In the genomic region with DNA sequence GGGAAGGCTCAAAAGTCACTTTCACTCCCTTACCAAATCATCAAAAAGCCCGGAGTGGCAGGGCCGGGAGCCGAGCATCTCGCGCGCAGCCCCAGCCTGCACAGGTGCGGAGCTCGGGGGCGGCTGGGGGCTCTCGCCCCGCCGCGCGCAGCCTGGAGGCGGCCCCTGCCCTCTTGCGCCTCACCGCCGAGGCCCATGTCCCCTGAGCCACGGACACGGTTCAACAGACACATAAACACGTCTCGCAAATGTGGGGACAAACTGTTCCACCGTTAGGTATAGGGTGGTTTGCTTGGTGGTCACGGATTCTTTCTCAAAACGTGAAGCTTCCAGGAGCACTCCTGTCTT, we compare ENCODE assay signal across 1 cellular context.
TF ChIP-seq lines count a peak whose summit lies in the region.

No MANE protein-coding gene starts in this region.

TF ChIP-seq in K562, 482 proteins besides CTCF, POLR2A, EP300 and RAD21 (continued from another document):
- TF ChIP-seq BRD9 (IDR thresholded peaks at IDR 0.05; ENCODE audit: low read depth, partially characterized antibody) (no peak), PPARD (CRISPR knock-in tag; IDR thresholded peaks at IDR 0.05) (no peak), ZNF717 (CRISPR knock-in tag; IDR thresholded peaks at IDR 0.05) (no peak), NELFE (IDR thresholded peaks at IDR 0.05; ENCODE audit: insufficient read depth, insufficient read length) (no peak), IRF2 (CRISPR knock-in tag; IDR thresholded peaks at IDR 0.05) (no peak)
- TF ChIP-seq, protein P1, sequence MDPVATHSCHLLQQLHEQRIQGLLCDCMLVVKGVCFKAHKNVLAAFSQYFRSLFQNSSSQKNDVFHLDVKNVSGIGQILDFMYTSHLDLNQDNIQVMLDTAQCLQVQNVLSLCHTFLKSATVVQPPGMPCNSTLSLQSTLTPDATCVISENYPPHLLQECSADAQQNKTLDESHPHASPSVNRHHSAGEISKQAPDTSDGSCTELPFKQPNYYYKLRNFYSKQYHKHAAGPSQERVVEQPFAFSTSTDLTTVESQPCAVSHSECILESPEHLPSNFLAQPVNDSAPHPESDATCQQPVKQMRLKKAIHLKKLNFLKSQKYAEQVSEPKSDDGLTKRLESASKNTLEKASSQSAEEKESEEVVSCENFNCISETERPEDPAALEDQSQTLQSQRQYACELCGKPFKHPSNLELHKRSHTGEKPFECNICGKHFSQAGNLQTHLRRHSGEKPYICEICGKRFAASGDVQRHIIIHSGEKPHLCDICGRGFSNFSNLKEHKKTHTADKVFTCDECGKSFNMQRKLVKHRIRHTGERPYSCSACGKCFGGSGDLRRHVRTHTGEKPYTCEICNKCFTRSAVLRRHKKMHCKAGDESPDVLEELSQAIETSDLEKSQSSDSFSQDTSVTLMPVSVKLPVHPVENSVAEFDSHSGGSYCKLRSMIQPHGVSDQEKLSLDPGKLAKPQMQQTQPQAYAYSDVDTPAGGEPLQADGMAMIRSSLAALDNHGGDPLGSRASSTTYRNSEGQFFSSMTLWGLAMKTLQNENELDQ (CRISPR knock-in tag; IDR thresholded peaks at IDR 0.05; ENCODE audit: borderline replicate concordance) = no peak
- TF ChIP-seq, protein P2, sequence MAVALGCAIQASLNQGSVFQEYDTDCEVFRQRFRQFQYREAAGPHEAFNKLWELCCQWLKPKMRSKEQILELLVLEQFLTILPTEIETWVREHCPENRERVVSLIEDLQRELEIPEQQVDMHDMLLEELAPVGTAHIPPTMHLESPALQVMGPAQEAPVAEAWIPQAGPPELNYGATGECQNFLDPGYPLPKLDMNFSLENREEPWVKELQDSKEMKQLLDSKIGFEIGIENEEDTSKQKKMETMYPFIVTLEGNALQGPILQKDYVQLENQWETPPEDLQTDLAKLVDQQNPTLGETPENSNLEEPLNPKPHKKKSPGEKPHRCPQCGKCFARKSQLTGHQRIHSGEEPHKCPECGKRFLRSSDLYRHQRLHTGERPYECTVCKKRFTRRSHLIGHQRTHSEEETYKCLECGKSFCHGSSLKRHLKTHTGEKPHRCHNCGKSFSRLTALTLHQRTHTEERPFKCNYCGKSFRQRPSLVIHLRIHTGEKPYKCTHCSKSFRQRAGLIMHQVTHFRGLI (CRISPR knock-in tag; IDR thresholded peaks at IDR 0.05) = no peak
- TF ChIP-seq, protein P3, sequence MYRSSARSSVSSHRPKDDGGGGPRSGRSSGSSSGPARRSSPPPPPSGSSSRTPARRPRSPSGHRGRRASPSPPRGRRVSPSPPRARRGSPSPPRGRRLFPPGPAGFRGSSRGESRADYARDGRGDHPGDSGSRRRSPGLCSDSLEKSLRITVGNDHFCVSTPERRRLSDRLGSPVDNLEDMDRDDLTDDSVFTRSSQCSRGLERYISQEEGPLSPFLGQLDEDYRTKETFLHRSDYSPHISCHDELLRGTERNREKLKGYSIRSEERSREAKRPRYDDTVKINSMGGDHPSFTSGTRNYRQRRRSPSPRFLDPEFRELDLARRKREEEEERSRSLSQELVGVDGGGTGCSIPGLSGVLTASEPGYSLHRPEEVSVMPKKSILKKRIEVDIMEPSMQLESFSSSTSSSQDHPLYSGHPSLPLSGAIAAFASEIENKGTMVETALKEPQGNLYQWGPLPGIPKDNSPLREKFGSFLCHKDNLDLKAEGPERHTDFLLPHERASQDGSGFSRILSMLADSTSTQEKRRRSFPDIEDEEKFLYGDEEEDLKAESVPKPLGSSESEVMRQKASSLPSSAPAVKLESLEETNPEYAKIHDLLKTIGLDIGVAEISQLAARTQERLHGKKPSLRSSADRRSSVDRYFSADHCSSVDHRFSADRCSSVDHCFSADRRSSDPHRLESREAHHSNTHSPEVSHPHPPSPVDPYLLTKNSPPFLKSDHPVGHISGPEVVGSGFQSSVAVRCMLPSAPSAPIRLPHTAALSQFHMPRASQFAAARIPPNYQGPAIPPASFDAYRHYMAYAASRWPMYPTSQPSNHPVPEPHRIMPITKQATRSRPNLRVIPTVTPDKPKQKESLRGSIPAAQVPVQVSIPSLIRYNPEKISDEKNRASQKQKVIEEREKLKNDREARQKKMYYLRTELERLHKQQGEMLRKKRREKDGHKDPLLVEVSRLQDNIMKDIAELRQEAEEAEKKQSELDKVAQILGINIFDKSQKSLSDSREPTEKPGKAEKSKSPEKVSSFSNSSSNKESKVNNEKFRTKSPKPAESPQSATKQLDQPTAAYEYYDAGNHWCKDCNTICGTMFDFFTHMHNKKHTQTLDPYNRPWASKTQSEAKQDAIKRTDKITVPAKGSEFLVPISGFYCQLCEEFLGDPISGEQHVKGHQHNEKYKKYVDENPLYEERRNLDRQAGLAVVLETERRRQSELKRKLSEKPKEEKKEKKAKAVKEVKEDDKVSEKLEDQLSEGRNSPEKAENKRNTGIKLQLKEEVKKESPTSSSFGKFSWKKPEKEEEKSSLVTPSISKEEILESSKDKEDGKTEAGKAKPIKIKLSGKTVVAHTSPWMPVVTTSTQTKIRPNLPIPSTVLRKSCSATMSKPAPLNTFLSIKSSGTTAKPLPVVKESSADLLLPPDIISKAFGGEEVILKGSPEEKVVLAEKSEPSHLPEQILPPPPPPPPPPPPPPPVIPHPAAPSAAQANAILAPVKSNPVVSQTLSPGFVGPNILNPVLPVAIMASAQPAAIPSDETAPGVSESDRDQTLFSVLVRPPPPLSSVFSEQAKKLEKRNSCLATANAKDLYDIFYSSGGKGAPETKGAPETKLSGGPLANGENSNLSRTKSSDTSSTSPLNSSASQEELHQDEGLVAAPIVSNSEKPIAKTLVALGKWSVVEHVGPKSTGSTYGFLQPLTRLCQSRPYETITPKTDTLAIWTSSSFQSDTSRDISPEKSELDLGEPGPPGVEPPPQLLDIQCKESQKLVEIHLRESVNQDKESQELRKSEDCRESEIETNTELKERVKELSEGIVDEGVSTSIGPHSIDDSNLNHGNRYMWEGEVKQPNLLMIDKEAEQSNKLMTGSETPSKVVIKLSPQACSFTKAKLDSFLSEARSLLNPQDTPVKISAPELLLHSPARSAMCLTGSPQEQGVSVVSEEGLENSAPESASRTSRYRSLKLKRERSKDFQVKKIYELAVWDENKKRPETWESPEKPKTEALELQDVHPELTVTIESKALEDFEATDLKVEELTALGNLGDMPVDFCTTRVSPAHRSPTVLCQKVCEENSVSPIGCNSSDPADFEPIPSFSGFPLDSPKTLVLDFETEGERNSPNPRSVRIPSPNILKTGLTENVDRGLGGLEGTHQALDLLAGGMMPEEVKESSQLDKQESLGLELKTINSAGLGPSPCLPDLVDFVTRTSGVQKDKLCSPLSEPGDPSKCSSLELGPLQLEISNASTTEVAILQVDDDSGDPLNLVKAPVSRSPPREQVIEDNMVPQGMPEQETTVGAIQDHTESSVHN (IDR thresholded peaks at IDR 0.05; ENCODE audit: borderline replicate concordance in 1 of 2, low read depth in 1 of 2) = no peak
